Comparison of ENCODE assay signal across 18 cellular contexts in the genomic region with DNA sequence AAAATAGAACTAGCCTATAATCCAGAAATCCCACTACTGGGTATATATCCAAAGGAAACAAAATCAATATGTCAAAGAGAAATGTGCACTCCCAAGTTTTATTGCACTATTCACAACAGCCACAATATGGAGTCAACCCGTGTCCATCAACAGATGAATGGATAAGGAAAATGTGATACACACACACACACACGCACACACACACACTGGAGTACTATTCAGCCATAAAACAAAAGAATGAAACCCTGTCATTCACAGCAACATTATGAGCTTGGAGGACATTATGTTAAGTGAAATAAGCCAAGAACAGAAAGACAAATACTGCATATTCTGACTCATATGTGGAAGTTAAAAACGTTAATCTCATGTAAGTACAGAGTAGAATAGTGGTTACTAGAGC. TPM values are rescaled to one million over a fixed set of nuclear protein-coding genes. Genes with fewer than 3 reads are reported as not detected.
DNase-seq lines count a peak whose midpoint lies in the region; ATAC-seq, FAIRE-seq and TF ChIP-seq lines count a peak whose summit lies in the region.
"Had no signal": no experiment of that assay in that cellular context is flagged by ENCODE, and none has a peak within 500 bp of the region (broad histone marks: within the 10 kb centered on the region; RNA-seq: fewer than 3 reads in every experiment).

No MANE protein-coding gene starts in this region.

- no peaks in the 10 kb centered on the region for H3K36me3 Mint-ChIP-seq in activated naive CD4-positive, alpha-beta T cell treated with anti-CD3 and anti-CD28 coated beads, Interleukin-2, amount 50 U/mL, for 24 hours
- peaks cover 2% of the 10 kb centered on the region for H3K36me3 Mint-ChIP-seq in activated naive CD4-positive, alpha-beta T cell treated with anti-CD3 and anti-CD28 coated beads, Interleukin-2, amount 10 ng/mL, durations not matched to agents 7 days and 5 days
- H3K36me3 Mint-ChIP-seq: CD8-positive, alpha-beta memory T cell had no signal

- H3K4me3 ChIP-seq in lower lobe of right lung, result no peak overlapping the region
- H3K4me3 ChIP-seq: BLaER1 treated with 17β-estradiol and CSF1 and Interleukin-3, amounts not matched to agents 10 nM and 100 nM had no signal

- ATAC-seq in HG03159 (IDR thresholded peaks at IDR 0.05; ENCODE audit: unreplicated experiment) (no peak), lower lobe of right lung (no peak)

- no peaks in the 10 kb centered on the region for H3K9me3 ChIP-seq in lower lobe of right lung

- H3K36me3 ChIP-seq in lower lobe of right lung, result no peaks in the 10 kb centered on the region
- H3K36me3 ChIP-seq: BLaER1 treated with 17β-estradiol and CSF1 and Interleukin-3, amounts not matched to agents 10 nM and 100 nM had no signal

- no peaks in the 10 kb centered on the region for H3K27me3 ChIP-seq in lower lobe of right lung (ENCODE audit: low read depth)

- no peaks in the 10 kb centered on the region for H3K9me3 Mint-ChIP-seq in activated naive CD4-positive, alpha-beta T cell treated with anti-CD3 and anti-CD28 coated beads, Interleukin-2, amount 50 U/mL, for 24 hours
- H3K9me3 Mint-ChIP-seq in activated naive CD4-positive, alpha-beta T cell treated with anti-CD3 and anti-CD28 coated beads, Interleukin-2, amount 10 ng/mL, durations not matched to agents 7 days and 5 days, result no peaks in the 10 kb centered on the region
- H3K9me3 Mint-ChIP-seq: CD8-positive, alpha-beta memory T cell had no signal

- peak; percentile 60 for FAIRE-seq in colon (lab: Jason Lieb, UNC)
- FAIRE-seq: H1 had no signal

- H3K4me3 Mint-ChIP-seq in activated naive CD4-positive, alpha-beta T cell treated with anti-CD3 and anti-CD28 coated beads, Interleukin-2, amount 50 U/mL, for 24 hours, result no peak overlapping the region
- H3K4me3 Mint-ChIP-seq in activated naive CD4-positive, alpha-beta T cell treated with anti-CD3 and anti-CD28 coated beads, Interleukin-2, amount 10 ng/mL, durations not matched to agents 7 days and 5 days, result no peak overlapping the region
- H3K4me3 Mint-ChIP-seq: CD8-positive, alpha-beta memory T cell; H9 had no signal

- CTCF ChIA-PET in activated naive CD4-positive, alpha-beta T cell treated with anti-CD3 and anti-CD28 coated beads, Interleukin-2, amount 10 ng/mL, durations not matched to agents 7 days and 5 days (lab: Charles Lee), result interaction anchor here (1.0 kb wide), 1 partner anchor 20 kb away, joined by 3 read pairs; no protein-coding TSS in a partner anchor
- CTCF ChIA-PET in HEK293T (lab: Yijun Ruan, JAX), result no interaction called here

- POLR2A ChIA-PET in HEK293T (lab: Yijun Ruan, JAX), result no interaction called here

- no peak overlapping the region for H3K27ac ChIP-seq in lower lobe of right lung
- H3K27ac ChIP-seq: 22Rv1; BLaER1 treated with 17β-estradiol and CSF1 and Interleukin-3, amounts not matched to agents 10 nM and 100 nM; HL-60 had no signal

- H3K4me1 Mint-ChIP-seq in activated naive CD4-positive, alpha-beta T cell treated with anti-CD3 and anti-CD28 coated beads, Interleukin-2, amount 50 U/mL, for 24 hours, result peaks cover 34% of the 10 kb centered on the region
- H3K4me1 Mint-ChIP-seq in activated naive CD4-positive, alpha-beta T cell treated with anti-CD3 and anti-CD28 coated beads, Interleukin-2, amount 10 ng/mL, durations not matched to agents 7 days and 5 days, result peaks cover 30% of the 10 kb centered on the region

- no peak for DNase-seq in activated naive CD4-positive, alpha-beta T cell treated with anti-CD3 and anti-CD28 coated beads, Interleukin-2, amount 10 ng/mL, durations not matched to agents 7 days and 5 days
- DNase-seq in HEK293T (ENCODE audit: extremely low spot score), result no peak
- no peak for DNase-seq in lower lobe of right lung
- DNase-seq in T1000 (lab: John Stamatoyannopoulos, UW), result no peak
- DNase-seq: CD8-positive, alpha-beta memory T cell; COR-L47; DMS 273 treated with DMSO at 0.1 percent for 48 hours; DMS53; DND-41; EL; H9 had no signal

- H3K27ac Mint-ChIP-seq in activated naive CD4-positive, alpha-beta T cell treated with anti-CD3 and anti-CD28 coated beads, Interleukin-2, amount 50 U/mL, for 24 hours, result peak overlapping the region; percentile 7
- no peak overlapping the region for H3K27ac Mint-ChIP-seq in activated naive CD4-positive, alpha-beta T cell treated with anti-CD3 and anti-CD28 coated beads, Interleukin-2, amount 10 ng/mL, durations not matched to agents 7 days and 5 days
- H3K27ac Mint-ChIP-seq: H9 had no signal

- intact Hi-C loops in lower lobe of right lung (cut with DNase I), result no loop called here

- TF ChIP-seq CTCF in lower lobe of right lung (IDR thresholded peaks at IDR 0.05), result no peak

- H3K4me1 ChIP-seq in lower lobe of right lung, result peaks cover 4% of the 10 kb centered on the region

- no peaks in the 10 kb centered on the region for H3K27me3 Mint-ChIP-seq in activated naive CD4-positive, alpha-beta T cell treated with anti-CD3 and anti-CD28 coated beads, Interleukin-2, amount 50 U/mL, for 24 hours
- peaks cover 12% of the 10 kb centered on the region for H3K27me3 Mint-ChIP-seq in activated naive CD4-positive, alpha-beta T cell treated with anti-CD3 and anti-CD28 coated beads, Interleukin-2, amount 10 ng/mL, durations not matched to agents 7 days and 5 days

TF ChIP-seq in HEK293T, 16 proteins besides CTCF, POLR2A, EP300 and RAD21:
- TF ChIP-seq ZNF384 (IDR thresholded peaks at IDR 0.05), result no peak
- no peak for TF ChIP-seq TARDBP (IDR thresholded peaks at IDR 0.05)
- no peak for TF ChIP-seq LEF1 (IDR thresholded peaks at IDR 0.05; ENCODE audit: borderline replicate concordance)
- TF ChIP-seq, protein P1, sequence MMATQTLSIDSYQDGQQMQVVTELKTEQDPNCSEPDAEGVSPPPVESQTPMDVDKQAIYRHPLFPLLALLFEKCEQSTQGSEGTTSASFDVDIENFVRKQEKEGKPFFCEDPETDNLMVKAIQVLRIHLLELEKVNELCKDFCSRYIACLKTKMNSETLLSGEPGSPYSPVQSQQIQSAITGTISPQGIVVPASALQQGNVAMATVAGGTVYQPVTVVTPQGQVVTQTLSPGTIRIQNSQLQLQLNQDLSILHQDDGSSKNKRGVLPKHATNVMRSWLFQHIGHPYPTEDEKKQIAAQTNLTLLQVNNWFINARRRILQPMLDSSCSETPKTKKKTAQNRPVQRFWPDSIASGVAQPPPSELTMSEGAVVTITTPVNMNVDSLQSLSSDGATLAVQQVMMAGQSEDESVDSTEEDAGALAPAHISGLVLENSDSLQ (IDR thresholded peaks at IDR 0.05), result peak; percentile 55; the same call in 1 of the 2 replicates
TF ChIP-seq in HEK293T: peak in this region for 1.

RNA-seq across cellular contexts. Expression of a gene that starts 5.8 kb away (rescaled TPM):
- total RNA-seq in lower lobe of right lung, result 248 TPM
